ENCODE assay signal across 1 cellular context in the genomic region with DNA sequence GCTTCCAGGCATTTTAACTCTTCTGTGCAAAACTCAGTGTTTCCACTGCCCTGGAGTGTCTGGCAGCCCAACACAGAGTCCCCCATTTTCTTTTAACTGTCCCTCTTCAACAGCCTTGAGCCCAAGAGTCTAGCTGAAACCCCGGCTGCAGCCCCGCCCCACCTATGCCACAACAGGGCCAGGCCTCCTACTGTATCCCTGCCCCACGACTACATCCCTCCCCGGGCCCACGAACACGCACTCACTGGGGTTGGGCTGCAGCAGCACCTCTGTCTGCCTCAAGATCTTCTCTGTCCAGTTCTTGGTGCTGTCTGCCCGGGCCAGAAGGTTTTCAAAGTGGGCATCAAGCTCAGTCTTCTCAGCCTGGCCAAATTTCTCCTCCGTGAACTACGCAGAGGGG.
TF ChIP-seq lines count a peak whose summit lies in the region.

No MANE protein-coding gene starts in this region.

TF ChIP-seq in WTC11, 78 proteins besides CTCF, POLR2A, EP300 and RAD21 (continued from another document):
- TF ChIP-seq ZMAT4 (CRISPR knock-in tag; IDR thresholded peaks at IDR 0.05) (no peak), HMGA2 (CRISPR knock-in tag; IDR thresholded peaks at IDR 0.05) (no peak)
- TF ChIP-seq, protein P1, sequence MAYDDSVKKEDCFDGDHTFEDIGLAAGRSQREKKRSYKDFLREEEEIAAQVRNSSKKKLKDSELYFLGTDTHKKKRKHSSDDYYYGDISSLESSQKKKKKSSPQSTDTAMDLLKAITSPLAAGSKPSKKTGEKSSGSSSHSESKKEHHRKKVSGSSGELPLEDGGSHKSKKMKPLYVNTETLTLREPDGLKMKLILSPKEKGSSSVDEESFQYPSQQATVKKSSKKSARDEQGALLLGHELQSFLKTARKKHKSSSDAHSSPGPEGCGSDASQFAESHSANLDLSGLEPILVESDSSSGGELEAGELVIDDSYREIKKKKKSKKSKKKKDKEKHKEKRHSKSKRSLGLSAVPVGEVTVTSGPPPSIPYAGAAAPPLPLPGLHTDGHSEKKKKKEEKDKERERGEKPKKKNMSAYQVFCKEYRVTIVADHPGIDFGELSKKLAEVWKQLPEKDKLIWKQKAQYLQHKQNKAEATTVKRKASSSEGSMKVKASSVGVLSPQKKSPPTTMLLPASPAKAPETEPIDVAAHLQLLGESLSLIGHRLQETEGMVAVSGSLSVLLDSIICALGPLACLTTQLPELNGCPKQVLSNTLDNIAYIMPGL (CRISPR knock-in tag; IDR thresholded peaks at IDR 0.05): no peak
